In the genomic region with DNA sequence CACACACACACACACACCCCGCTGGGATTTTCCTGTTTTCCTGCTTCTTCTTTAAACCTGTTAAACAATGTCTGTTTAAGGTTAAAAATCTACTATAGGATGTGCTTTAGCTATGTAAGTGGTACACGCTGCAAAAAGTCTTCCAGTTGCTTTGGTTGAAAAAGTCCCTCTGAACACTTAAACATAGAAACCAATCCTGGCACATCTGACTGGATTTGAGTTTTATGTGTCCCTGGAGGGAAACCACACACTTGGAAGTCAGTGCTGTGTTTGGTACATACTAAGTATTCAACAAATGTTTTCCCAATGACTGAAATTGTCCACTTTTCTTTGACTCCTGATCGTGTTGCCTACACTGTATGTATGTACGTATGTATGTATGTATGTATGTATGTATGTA, we compare ENCODE assay signal across 2 cellular contexts.
TF ChIP-seq lines count a peak whose summit lies in the region.

No MANE protein-coding gene starts in this region.

TF ChIP-seq in HCT116, 20 proteins besides CTCF, POLR2A, EP300 and RAD21:
- TF ChIP-seq CEBPB (IDR thresholded peaks at IDR 0.05; ENCODE audit: low read depth) (no peak), TCF7L2 (IDR thresholded peaks at IDR 0.05; ENCODE audit: borderline replicate concordance, extremely low read depth, insufficient read depth, insufficient read length) (no peak), YY1 (IDR thresholded peaks at IDR 0.05; ENCODE audit: extremely low read depth, insufficient replicate concordance, low read depth, low read length) (no peak), JUND (IDR thresholded peaks at IDR 0.05) (no peak), POLR2AphosphoS5 (IDR thresholded peaks at IDR 0.05; ENCODE audit: low read depth, low read length) (no peak), EZH2phosphoT487 (IDR thresholded peaks at IDR 0.05; ENCODE audit: borderline replicate concordance) (no peak), SP1 (IDR thresholded peaks at IDR 0.05; ENCODE audit: low read depth) (no peak)
- TF ChIP-seq, protein P1, sequence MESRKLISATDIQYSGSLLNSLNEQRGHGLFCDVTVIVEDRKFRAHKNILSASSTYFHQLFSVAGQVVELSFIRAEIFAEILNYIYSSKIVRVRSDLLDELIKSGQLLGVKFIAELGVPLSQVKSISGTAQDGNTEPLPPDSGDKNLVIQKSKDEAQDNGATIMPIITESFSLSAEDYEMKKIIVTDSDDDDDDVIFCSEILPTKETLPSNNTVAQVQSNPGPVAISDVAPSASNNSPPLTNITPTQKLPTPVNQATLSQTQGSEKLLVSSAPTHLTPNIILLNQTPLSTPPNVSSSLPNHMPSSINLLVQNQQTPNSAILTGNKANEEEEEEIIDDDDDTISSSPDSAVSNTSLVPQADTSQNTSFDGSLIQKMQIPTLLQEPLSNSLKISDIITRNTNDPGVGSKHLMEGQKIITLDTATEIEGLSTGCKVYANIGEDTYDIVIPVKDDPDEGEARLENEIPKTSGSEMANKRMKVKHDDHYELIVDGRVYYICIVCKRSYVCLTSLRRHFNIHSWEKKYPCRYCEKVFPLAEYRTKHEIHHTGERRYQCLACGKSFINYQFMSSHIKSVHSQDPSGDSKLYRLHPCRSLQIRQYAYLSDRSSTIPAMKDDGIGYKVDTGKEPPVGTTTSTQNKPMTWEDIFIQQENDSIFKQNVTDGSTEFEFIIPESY (IDR thresholded peaks at IDR 0.05; ENCODE audit: extremely low read depth, insufficient replicate concordance, low read length): no peak
- TF ChIP-seq, protein P2, sequence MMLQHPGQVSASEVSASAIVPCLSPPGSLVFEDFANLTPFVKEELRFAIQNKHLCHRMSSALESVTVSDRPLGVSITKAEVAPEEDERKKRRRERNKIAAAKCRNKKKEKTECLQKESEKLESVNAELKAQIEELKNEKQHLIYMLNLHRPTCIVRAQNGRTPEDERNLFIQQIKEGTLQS (IDR thresholded peaks at IDR 0.05): no peak

TF ChIP-seq in K562, 482 proteins besides CTCF, POLR2A, EP300 and RAD21:
- TF ChIP-seq ZNF232 (CRISPR knock-in tag; IDR thresholded peaks at IDR 0.05) (no peak), PCBP2 (IDR thresholded peaks at IDR 0.05; ENCODE audit: low read depth, low read length, poor library complexity, severe bottlenecking) (no peak), SIX5 (IDR thresholded peaks at IDR 0.05; ENCODE audit: borderline replicate concordance in 1 of 2, insufficient read depth in 1 of 2, low read depth in 1 of 2, low read length in 2 of 2) (no peak), YBX1 (IDR thresholded peaks at IDR 0.05) (no peak), XRCC5 (IDR thresholded peaks at IDR 0.05; ENCODE audit: low read depth, low read length) (no peak), MYNN (IDR thresholded peaks at IDR 0.05) (no peak), MYNN (CRISPR knock-in tag; IDR thresholded peaks at IDR 0.05) (no peak), ZKSCAN1 (IDR thresholded peaks at IDR 0.05; ENCODE audit: low read depth, low read length) (no peak), TARDBP (IDR thresholded peaks at IDR 0.05) (no peak), HNRNPL (IDR thresholded peaks at IDR 0.05; ENCODE audit: low read depth, low read length) (no peak), CEBPG (CRISPR knock-in tag; IDR thresholded peaks at IDR 0.05) (no peak), CEBPG (tag; conservative IDR thresholded peaks at IDR 0.05 in 1 of 2, IDR thresholded peaks at IDR 0.05 in 1 of 2) (no peak), SMARCB1 (IDR thresholded peaks at IDR 0.05; ENCODE audit: insufficient read length, low read depth) (no peak), HCFC1 (IDR thresholded peaks at IDR 0.05; ENCODE audit: low read depth, low read length) (no peak), FOXM1 (IDR thresholded peaks at IDR 0.05; ENCODE audit: low read depth) (no peak), FOXM1 (CRISPR knock-in tag; IDR thresholded peaks at IDR 0.05; ENCODE audit: low read depth) (no peak), FOXA3 (CRISPR knock-in tag; conservative IDR thresholded peaks at IDR 0.05 in 1 of 2, IDR thresholded peaks at IDR 0.05 in 1 of 2) (no peak), ZNF408 (CRISPR knock-in tag; IDR thresholded peaks at IDR 0.05; ENCODE audit: low read depth) (no peak), TAL1 (IDR thresholded peaks at IDR 0.05) (no peak)
- TF ChIP-seq, protein P3, sequence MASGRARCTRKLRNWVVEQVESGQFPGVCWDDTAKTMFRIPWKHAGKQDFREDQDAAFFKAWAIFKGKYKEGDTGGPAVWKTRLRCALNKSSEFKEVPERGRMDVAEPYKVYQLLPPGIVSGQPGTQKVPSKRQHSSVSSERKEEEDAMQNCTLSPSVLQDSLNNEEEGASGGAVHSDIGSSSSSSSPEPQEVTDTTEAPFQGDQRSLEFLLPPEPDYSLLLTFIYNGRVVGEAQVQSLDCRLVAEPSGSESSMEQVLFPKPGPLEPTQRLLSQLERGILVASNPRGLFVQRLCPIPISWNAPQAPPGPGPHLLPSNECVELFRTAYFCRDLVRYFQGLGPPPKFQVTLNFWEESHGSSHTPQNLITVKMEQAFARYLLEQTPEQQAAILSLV (tag; IDR thresholded peaks at IDR 0.05): no peak
- TF ChIP-seq, protein P4, sequence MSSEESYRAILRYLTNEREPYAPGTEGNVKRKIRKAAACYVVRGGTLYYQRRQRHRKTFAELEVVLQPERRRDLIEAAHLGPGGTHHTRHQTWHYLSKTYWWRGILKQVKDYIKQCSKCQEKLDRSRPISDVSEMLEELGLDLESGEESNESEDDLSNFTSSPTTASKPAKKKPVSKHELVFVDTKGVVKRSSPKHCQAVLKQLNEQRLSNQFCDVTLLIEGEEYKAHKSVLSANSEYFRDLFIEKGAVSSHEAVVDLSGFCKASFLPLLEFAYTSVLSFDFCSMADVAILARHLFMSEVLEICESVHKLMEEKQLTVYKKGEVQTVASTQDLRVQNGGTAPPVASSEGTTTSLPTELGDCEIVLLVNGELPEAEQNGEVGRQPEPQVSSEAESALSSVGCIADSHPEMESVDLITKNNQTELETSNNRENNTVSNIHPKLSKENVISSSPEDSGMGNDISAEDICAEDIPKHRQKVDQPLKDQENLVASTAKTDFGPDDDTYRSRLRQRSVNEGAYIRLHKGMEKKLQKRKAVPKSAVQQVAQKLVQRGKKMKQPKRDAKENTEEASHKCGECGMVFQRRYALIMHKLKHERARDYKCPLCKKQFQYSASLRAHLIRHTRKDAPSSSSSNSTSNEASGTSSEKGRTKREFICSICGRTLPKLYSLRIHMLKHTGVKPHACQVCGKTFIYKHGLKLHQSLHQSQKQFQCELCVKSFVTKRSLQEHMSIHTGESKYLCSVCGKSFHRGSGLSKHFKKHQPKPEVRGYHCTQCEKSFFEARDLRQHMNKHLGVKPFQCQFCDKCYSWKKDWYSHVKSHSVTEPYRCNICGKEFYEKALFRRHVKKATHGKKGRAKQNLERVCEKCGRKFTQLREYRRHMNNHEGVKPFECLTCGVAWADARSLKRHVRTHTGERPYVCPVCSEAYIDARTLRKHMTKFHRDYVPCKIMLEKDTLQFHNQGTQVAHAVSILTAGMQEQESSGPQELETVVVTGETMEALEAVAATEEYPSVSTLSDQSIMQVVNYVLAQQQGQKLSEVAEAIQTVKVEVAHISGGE (CRISPR knock-in tag; IDR thresholded peaks at IDR 0.05): no peak
- TF ChIP-seq, protein P5, sequence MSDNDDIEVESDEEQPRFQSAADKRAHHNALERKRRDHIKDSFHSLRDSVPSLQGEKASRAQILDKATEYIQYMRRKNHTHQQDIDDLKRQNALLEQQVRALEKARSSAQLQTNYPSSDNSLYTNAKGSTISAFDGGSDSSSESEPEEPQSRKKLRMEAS (CRISPR knock-in tag; IDR thresholded peaks at IDR 0.05): no peak
TF ChIP-seq in K562: peak in this region for 0.
